In genomic region chr5:62375627-62376026, GRCh38 we compare ENCODE assay signal across 12 cellular contexts.
"Had no signal": no experiment of that assay in that cellular context is flagged by ENCODE, and none has a peak within 500 bp of the region (broad histone marks: within the 10 kb centered on the region; RNA-seq: fewer than 3 reads in every experiment).

No MANE protein-coding gene starts in this region.

- H3K9me3 ChIP-seq: heart left ventricle, stomach, thoracic aorta had no signal

- H3K4me3 Mint-ChIP-seq: nephron progenitor cell had no signal

- H3K4me1 Mint-ChIP-seq: nephron progenitor cell had no signal

- H3K27ac Mint-ChIP-seq: nephron progenitor cell had no signal

- H3K4me1 ChIP-seq: heart left ventricle had no signal

- H3K4me3 ChIP-seq: heart left ventricle, stomach, thoracic aorta had no signal

- ATAC-seq: activated CD4-positive, CD25-positive, alpha-beta regulatory T cell treated with anti-CD3 and anti-CD28 coated beads, Interleukin-2, amount 50 U/mL, for 24 hours; heart left ventricle; left lobe of liver; sciatic nerve had no signal

- H3K9me3 Mint-ChIP-seq: nephron progenitor cell had no signal

- FAIRE-seq: colon had no signal

- DNase-seq: activated CD4-positive, alpha-beta T cell treated with anti-CD3 and anti-CD28 coated beads, Interleukin-2, amount 50 U/mL, for 48 hours; activated effector memory CD4-positive, alpha-beta T cell treated with Interleukin-2 at 50 U/mL for 16 hours; heart left ventricle; islet precursor cell; nephron progenitor cell; stimulated activated CD4-positive, alpha-beta T cell treated with anti-CD3 and anti-CD28 coated beads, Interleukin-12 subunit alpha, Interleukin-12 subunit beta, amount 100 ng/mL, for 4 hours; stomach had no signal

- H3K27me3 ChIP-seq: heart left ventricle, stomach had no signal

- H3K27ac ChIP-seq: heart left ventricle, stomach, thoracic aorta had no signal
